In the genomic region with DNA sequence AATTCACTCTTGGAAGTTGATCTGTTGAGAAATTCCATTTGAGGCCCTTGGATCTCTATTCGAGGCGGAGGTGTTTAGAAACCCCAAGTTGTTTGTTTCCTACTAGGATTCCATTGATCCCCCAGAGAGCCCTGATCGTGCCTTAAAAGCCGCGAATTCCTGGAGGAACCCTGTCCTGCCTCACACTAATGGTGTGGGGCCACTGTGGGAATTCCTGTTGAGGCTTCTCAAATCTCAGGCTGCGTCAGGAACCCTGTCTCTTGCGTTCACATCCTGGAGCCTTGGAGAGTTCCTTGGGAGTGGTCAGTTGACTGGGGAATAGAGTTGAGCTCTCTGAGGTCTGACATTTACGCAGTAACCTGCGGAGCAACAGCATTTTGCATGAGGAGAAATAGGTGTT, we compare ENCODE assay signal across 8 cellular contexts. TPM values are rescaled to one million over a fixed set of nuclear protein-coding genes. Genes with fewer than 3 reads are reported as not detected.
DNase-seq lines count a peak whose midpoint lies in the region; ATAC-seq and TF ChIP-seq lines count a peak whose summit lies in the region.

No MANE protein-coding gene starts in this region.

- DNase-seq in ELF-1 (ENCODE audit: low read depth, low spot score) (peak; percentile 30), activated B cell treated with CpG ODN at 0.5 μM for 24 hours (no peak), right cardiac atrium (no peak), psoas muscle (no peak), HAP-1 (ENCODE audit: low spot score in 2 of 2) (no peak), mucosa of descending colon (no peak), 8988T (no peak)

- H3K27ac Mint-ChIP-seq in activated B cell treated with CpG ODN at 0.5 μM for 24 hours = no peak overlapping the region

- no peaks in the 10 kb centered on the region for H3K27me3 ChIP-seq in right cardiac atrium (ENCODE audit: control insufficient read depth, insufficient read depth)
- H3K27me3 ChIP-seq in psoas muscle (ENCODE audit: insufficient read depth in 3 of 3, low read length in 2 of 3) = no peaks in the 10 kb centered on the region
- H3K27me3 ChIP-seq in HAP-1 (ENCODE audit: low read depth) = no peaks in the 10 kb centered on the region

- H3K36me3 Mint-ChIP-seq in activated B cell treated with CpG ODN at 0.5 μM for 24 hours (ENCODE audit: low read depth) = peaks cover 2% of the 10 kb centered on the region

- POLR2A ChIA-PET in activated B cell treated with CpG ODN at 0.5 μM for 24 hours (lab: Charles Lee) = no interaction called here

- no peak for ATAC-seq in activated B cell treated with CpG ODN at 0.5 μM for 24 hours (ENCODE audit: low read depth)
- peak in 1 of 2 donors; percentile 21 for ATAC-seq in right cardiac atrium
- ATAC-seq in psoas muscle = no peak
- no peak for ATAC-seq in mucosa of descending colon
- no peak for ATAC-seq in HG03521 (IDR thresholded peaks at IDR 0.05; ENCODE audit: unreplicated experiment)

- H3K4me3 Mint-ChIP-seq in activated B cell treated with CpG ODN at 0.5 μM for 24 hours = peak overlapping the region; percentile 87

- 24% methylated on average over 9 of the region's 9 CpGs for WGBS in right cardiac atrium
- whole genome bisulfite sequencing in psoas muscle, 3 donors = 23 to 27% (median 24%) methylated on average over 9 of the region's 9 CpGs

- peaks cover 43% of the 10 kb centered on the region for H3K27me3 Mint-ChIP-seq in activated B cell treated with CpG ODN at 0.5 μM for 24 hours

- no peak for TF ChIP-seq CTCF in activated B cell treated with CpG ODN at 0.5 μM for 24 hours (IDR thresholded peaks at IDR 0.05)
- no peak for TF ChIP-seq CTCF in psoas muscle (IDR thresholded peaks at IDR 0.05)
- no peak for TF ChIP-seq CTCF in mucosa of descending colon (IDR thresholded peaks at IDR 0.05)

- no peaks in the 10 kb centered on the region for H3K36me3 ChIP-seq in psoas muscle (ENCODE audit: insufficient read depth in 1 of 2, low read depth in 1 of 2)
- no peaks in the 10 kb centered on the region for H3K36me3 ChIP-seq in HAP-1 (replicated peaks)
- H3K36me3 ChIP-seq in mucosa of descending colon (ENCODE audit: low read depth) = no peaks in the 10 kb centered on the region

- H3K9me3 ChIP-seq in right cardiac atrium (ENCODE audit: control insufficient read depth, low read length) (no peaks in the 10 kb centered on the region), psoas muscle (no peaks in the 10 kb centered on the region), HAP-1 (no peaks in the 10 kb centered on the region), mucosa of descending colon (no peaks in the 10 kb centered on the region)

- H3K4me1 Mint-ChIP-seq in activated B cell treated with CpG ODN at 0.5 μM for 24 hours = peaks cover 29% of the 10 kb centered on the region

- H3K4me1 ChIP-seq in right cardiac atrium (ENCODE audit: control insufficient read depth, insufficient read depth, low read length) (peaks cover 1% of the 10 kb centered on the region), psoas muscle (peaks cover 10% of the 10 kb centered on the region), HAP-1 (peaks cover 8% of the 10 kb centered on the region; the same call in 1 of the 2 replicates), mucosa of descending colon (ENCODE audit: low read depth) (peaks cover 6% of the 10 kb centered on the region)

- no peaks in the 10 kb centered on the region for H3K9me3 Mint-ChIP-seq in activated B cell treated with CpG ODN at 0.5 μM for 24 hours

- H3K4me3 ChIP-seq in right cardiac atrium (ENCODE audit: low read length) (peak overlapping the region; percentile 65), psoas muscle (peak overlapping the region; percentile 95), HAP-1 (no peak overlapping the region), mucosa of descending colon (no peak overlapping the region)

- CTCF ChIA-PET in activated B cell treated with CpG ODN at 0.5 μM for 24 hours (lab: Charles Lee) = interaction anchor here (1.0 kb wide), 1 partner anchor 17 kb away, joined by 3 read pairs; no protein-coding TSS in a partner anchor

- in situ Hi-C loops in HAP-1 (cut with MboI; ENCODE audit: low sequenced_read_pairs) = no loop called here

- no peak overlapping the region for H3K27ac ChIP-seq in right cardiac atrium (ENCODE audit: low read length)
- no peak overlapping the region for H3K27ac ChIP-seq in psoas muscle

- intact Hi-C loops in activated B cell treated with CpG ODN at 0.5 μM for 24 hours (cut with micrococcal nuclease) = loop anchor here (5.0 to 10.0 kb wide), 3 partner anchors 94 to 1019 kb away; a partner anchor contains a TSS
- intact Hi-C loops in right cardiac atrium (cut with DNase I) = loop anchor here in 1 of 4 donors (10.0 kb wide), 1 partner anchor 91 kb away; a partner anchor contains a TSS
- intact Hi-C loops in psoas muscle (cut with DNase I) = no loop called here
- intact Hi-C loops in mucosa of descending colon (cut with DNase I, micrococcal nuclease) = no loop called here

RNA-seq across cellular contexts. Expression of a gene that starts 1.2 kb away (rescaled TPM):
- total RNA-seq in activated B cell treated with CpG ODN at 0.5 μM for 24 hours = 0.62 TPM in 1 of 2 replicates, not detected in the other
- 1 to 10 TPM; 3.5 to 7.4 (median 4.5) TPM for total RNA-seq in right cardiac atrium
- 2.3 TPM for polyA plus RNA-seq in right cardiac atrium
- 1 to 10 TPM; 1.5 to 4.9 (median 2.2) TPM for total RNA-seq in psoas muscle
- polyA plus RNA-seq in psoas muscle = 1 to 10 TPM in 2 of 3 donors, under 1 TPM in 1; 0.55 to 1.7 (median 1.2) TPM
- 1 to 10 TPM; 4.2 to 7.2 (median 4.5) TPM for total RNA-seq in mucosa of descending colon

RNA-seq across cellular contexts. Expression of a gene that starts 34.6 kb away (rescaled TPM):
- total RNA-seq in activated B cell treated with CpG ODN at 0.5 μM for 24 hours (not detected in 2 replicates), right cardiac atrium (10 to 100 TPM; 29.9 to 46.3 (median 42.5) TPM), psoas muscle (1 to 10 TPM; 1.4 to 3.7 (median 1.6) TPM), mucosa of descending colon (10 to 100 TPM; 22.2 to 26.3 (median 23.1) TPM)
- polyA plus RNA-seq in right cardiac atrium (16.7 TPM), psoas muscle (under 1 TPM; 0.32 to 0.55 (median 0.33) TPM)

Comparison
In these comparisons a context has a peak if more than half of its experiments do, and no peak if none do; other contexts are left out.
1. H3K4me3 ChIP-seq: peak in right cardiac atrium (single experiment) and psoas muscle (single experiment); none in HAP-1 (single experiment) and mucosa of descending colon (single experiment).
2. RNA of a gene that starts 34.6 kb away (total RNA-seq): 29.9 to 46.3 TPM in right cardiac atrium and 22.2 to 26.3 TPM in mucosa of descending colon; 1.4 to 3.7 TPM in psoas muscle and not detected in activated B cell treated with CpG ODN at 0.5 μM for 24 hours; every median in the first group is over 4 times any median in the second.